ENCODE assay signal across 15 cellular contexts in the genomic region with DNA sequence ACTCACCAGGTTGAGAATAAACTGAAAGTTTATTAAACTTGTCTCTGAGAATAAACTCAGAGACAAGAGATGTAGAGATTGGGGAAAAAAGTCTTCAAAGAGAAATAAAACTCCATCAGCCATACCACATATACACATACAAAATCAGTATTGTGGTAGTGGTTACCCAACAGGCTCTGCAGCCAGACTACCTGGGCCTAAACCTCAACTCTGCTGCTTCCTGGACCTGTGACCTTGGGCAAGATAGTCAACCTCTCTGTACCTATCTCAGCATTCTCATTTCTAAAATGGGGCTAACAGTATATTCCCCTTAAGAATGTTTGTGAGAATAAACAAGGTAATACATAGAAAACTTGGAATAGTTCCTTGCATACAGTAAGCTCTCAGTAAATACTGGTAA. TPM values are rescaled to one million over a fixed set of nuclear protein-coding genes. Genes with fewer than 3 reads are reported as not detected.
DNase-seq lines count a peak whose midpoint lies in the region; ATAC-seq, FAIRE-seq and TF ChIP-seq lines count a peak whose summit lies in the region.
"Had no signal": no experiment of that assay in that cellular context is flagged by ENCODE, and none has a peak within 500 bp of the region (broad histone marks: within the 10 kb centered on the region; RNA-seq: fewer than 3 reads in every experiment).

No MANE protein-coding gene starts in this region.

- intact Hi-C loops in activated CD8-positive, alpha-beta T cell treated with anti-CD3 and anti-CD28 coated beads for 36 hours (cut with micrococcal nuclease): no loop called here
- intact Hi-C loops in natural killer cell (cut with micrococcal nuclease) (no loop called here), left ventricle myocardium superior (cut with micrococcal nuclease) (no loop called here)

- H3K27me3 Mint-ChIP-seq in activated CD8-positive, alpha-beta T cell treated with anti-CD3 and anti-CD28 coated beads for 36 hours: no peaks in the 10 kb centered on the region
- H3K27me3 Mint-ChIP-seq in natural killer cell (ENCODE audit: low read depth in 2 of 2): no peaks in the 10 kb centered on the region
- H3K27me3 Mint-ChIP-seq: brain; dendritic cell treated with granulocyte-macrophage colony-stimulating factor and Interleukin-4, amounts not matched to agents 40 ng/mL and 50 ng/mL, for 4 days had no signal

- FAIRE-seq in GM18507 (lab: Jason Lieb, UNC): peak; percentile 5

- CTCF ChIA-PET in activated CD8-positive, alpha-beta T cell treated with anti-CD3 and anti-CD28 coated beads for 36 hours (lab: Charles Lee): interaction anchor here (3.3 kb wide), 1 partner anchor 15 kb away, joined by 20 read pairs; a partner anchor contains a TSS

- peaks cover 26% of the 10 kb centered on the region for H3K36me3 Mint-ChIP-seq in activated CD8-positive, alpha-beta T cell treated with anti-CD3 and anti-CD28 coated beads for 36 hours (ENCODE audit: low read depth)
- no peaks in the 10 kb centered on the region for H3K36me3 Mint-ChIP-seq in natural killer cell
- H3K36me3 Mint-ChIP-seq: brain had no signal

- DNase-seq in GM18507 (ENCODE audit: extremely low spot score, insufficient read length, low read depth) (no peak), natural killer cell (no peak), left ventricle myocardium superior (no peak), amygdala (lab: John Stamatoyannopoulos, UW) (no peak), NCI-H2081 (lab: John Stamatoyannopoulos, UW) (no peak)
- DNase-seq in activated CD8-positive, alpha-beta T cell treated with anti-CD3 and anti-CD28 coated beads for 36 hours: peak; percentile 38
- DNase-seq: activated CD4-positive, alpha-beta T cell treated with anti-CD3 and anti-CD28 coated beads for 1 hour; DND-41; NCI-H1930; NCI-H510A; upper lobe of left lung had no signal

- H3K9me3 Mint-ChIP-seq in activated CD8-positive, alpha-beta T cell treated with anti-CD3 and anti-CD28 coated beads for 36 hours: peaks cover 4% of the 10 kb centered on the region
- H3K9me3 Mint-ChIP-seq in natural killer cell: no peaks in the 10 kb centered on the region
- H3K9me3 Mint-ChIP-seq: brain; dendritic cell treated with granulocyte-macrophage colony-stimulating factor and Interleukin-4, amounts not matched to agents 40 ng/mL and 50 ng/mL, for 4 days; neural crest cell had no signal

- peak overlapping the region; percentile 86 for H3K27ac Mint-ChIP-seq in activated CD8-positive, alpha-beta T cell treated with anti-CD3 and anti-CD28 coated beads for 36 hours
- peak overlapping the region; percentile 16 to 69 for H3K27ac Mint-ChIP-seq in natural killer cell
- H3K27ac Mint-ChIP-seq: brain; dendritic cell treated with granulocyte-macrophage colony-stimulating factor and Interleukin-4, amounts not matched to agents 40 ng/mL and 50 ng/mL, for 4 days had no signal

- H3K4me1 Mint-ChIP-seq in activated CD8-positive, alpha-beta T cell treated with anti-CD3 and anti-CD28 coated beads for 36 hours (ENCODE audit: low read depth): peaks cover 79% of the 10 kb centered on the region
- H3K4me1 Mint-ChIP-seq in natural killer cell: peaks cover 25 to 29% of the 10 kb centered on the region in 2 donors
- H3K4me1 Mint-ChIP-seq: neural crest cell had no signal

- TF ChIP-seq CTCF in activated CD8-positive, alpha-beta T cell treated with anti-CD3 and anti-CD28 coated beads for 36 hours (IDR thresholded peaks at IDR 0.05): no peak
- TF ChIP-seq CTCF in natural killer cell (IDR thresholded peaks at IDR 0.05): no peak

- H3K4me3 Mint-ChIP-seq in activated CD8-positive, alpha-beta T cell treated with anti-CD3 and anti-CD28 coated beads for 36 hours: peak overlapping the region; percentile 19
- no peak overlapping the region for H3K4me3 Mint-ChIP-seq in natural killer cell
- H3K4me3 Mint-ChIP-seq: brain; dendritic cell treated with granulocyte-macrophage colony-stimulating factor and Interleukin-4, amounts not matched to agents 40 ng/mL and 50 ng/mL, for 4 days; neural crest cell had no signal

- ATAC-seq in GM19395 (IDR thresholded peaks at IDR 0.05; ENCODE audit: unreplicated experiment) (peak; percentile 18), natural killer cell (no peak), left ventricle myocardium superior (no peak)
- ATAC-seq in activated CD8-positive, alpha-beta T cell treated with anti-CD3 and anti-CD28 coated beads for 36 hours: peak; percentile 40

- POLR2A ChIA-PET in activated CD8-positive, alpha-beta T cell treated with anti-CD3 and anti-CD28 coated beads for 36 hours (lab: Charles Lee): interaction anchor here (5.1 kb wide), 1 partner anchor 14 kb away, joined by 71 read pairs; a partner anchor contains a TSS

RNA-seq across cellular contexts. Expression of a gene that starts 15.3 kb away (rescaled TPM):
- total RNA-seq in activated CD8-positive, alpha-beta T cell treated with anti-CD3 and anti-CD28 coated beads for 36 hours: 10 to 100 TPM; 15.5 to 15.8 TPM
- total RNA-seq in natural killer cell (10 to 100 TPM; 20.9 to 28.6 (median 25.3) TPM), left ventricle myocardium superior (4.9 TPM)

Comparison
In these comparisons a context has a peak if more than half of its experiments do, and no peak if none do; other contexts are left out.
1. ATAC-seq: peak in GM19395 (single experiment) and activated CD8-positive, alpha-beta T cell treated with anti-CD3 and anti-CD28 coated beads for 36 hours (single experiment); none in natural killer cell (0 of 3) and left ventricle myocardium superior (single experiment).